In the genomic region with DNA sequence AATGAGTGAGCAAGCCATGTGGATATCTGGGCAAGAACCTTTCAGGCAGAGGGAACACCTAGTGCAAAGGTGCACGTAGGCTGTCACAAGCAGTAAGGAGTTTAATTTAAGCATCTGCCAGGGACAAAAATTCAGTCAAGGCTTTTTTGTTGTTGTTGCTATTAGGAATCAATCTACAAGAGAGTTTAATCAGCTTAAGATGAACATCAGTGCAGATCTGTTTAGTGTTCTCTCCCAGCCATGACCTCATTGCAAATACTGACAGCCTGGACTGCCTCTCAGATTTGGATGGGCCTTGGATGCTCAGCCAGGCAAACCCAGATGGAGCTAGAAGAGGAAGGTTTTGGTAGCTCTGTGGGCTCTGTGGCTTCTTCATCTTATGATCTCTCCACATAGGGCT, we compare ENCODE assay signal across 26 cellular contexts.
"Had no signal": no experiment of that assay in that cellular context is flagged by ENCODE, and none has a peak within 500 bp of the region (broad histone marks: within the 10 kb centered on the region; RNA-seq: fewer than 3 reads in every experiment).

No MANE protein-coding gene starts in this region.

- H3K27ac Mint-ChIP-seq: activated naive CD8-positive, alpha-beta T cell; activated T-cell treated with anti-CD3 and anti-CD28 coated beads, Interleukin-2, amount 50 U/mL, for 24 hours; activated T-helper 2 cell treated with anti-CD3 and anti-CD28 coated beads, Interferon-gamma antibody, Interleukin-2, Interleukin-4, amounts not matched to agents 10 μg/mL and 5 μg/mL and 100 μg/mL, durations not matched to agents 14 hours and 24 hours and 36 hours; natural killer cell; progenitor cell of endocrine pancreas; stimulated activated memory B cell treated with anti-CD40 and anti-IgM and Interleukin-4, amounts not matched to agents 10 μg/mL and 1 μg/mL and 100 μg/mL, for 72 hours; type B pancreatic cell had no signal

- DNase-seq: activated CD4-positive, alpha-beta T cell treated with anti-CD3 and anti-CD28 coated beads, Interleukin-2, amount 50 U/mL, for 1 hour; activated CD8-positive, alpha-beta memory T cell treated with anti-CD3 and anti-CD28 coated beads for 24 hours; activated CD8-positive, alpha-beta memory T cell treated with anti-CD3 and anti-CD28 coated beads, Interleukin-2, amount 50 U/mL, for 4 hours; activated naive CD4-positive, alpha-beta T cell; activated T-cell treated with anti-CD3 and anti-CD28 coated beads, Interleukin-2, amount 50 U/mL, for 24 hours; brain microvascular endothelial cell; caudate nucleus; effector memory CD4-positive, alpha-beta T cell; foreskin keratinocyte; kidney; lower lobe of right lung; natural killer cell; retina; sigmoid colon; stimulated activated CD4-positive, alpha-beta T cell treated with anti-CD3 and anti-CD28 coated beads, Interleukin-15, amount 100 ng/mL, for 24 hours had no signal

- H3K27ac ChIP-seq: ascending aorta, brain microvascular endothelial cell, foreskin keratinocyte, lower lobe of right lung, sigmoid colon, vagina had no signal

- H3K4me2 ChIP-seq: smooth muscle cell had no signal

- H3K9me3 Mint-ChIP-seq: activated T-cell treated with anti-CD3 and anti-CD28 coated beads, Interleukin-2, amount 50 U/mL, for 24 hours; activated T-helper 2 cell treated with anti-CD3 and anti-CD28 coated beads, Interferon-gamma antibody, Interleukin-2, Interleukin-4, amounts not matched to agents 10 μg/mL and 5 μg/mL and 100 μg/mL, durations not matched to agents 14 hours and 24 hours and 36 hours; natural killer cell; stimulated activated memory B cell treated with anti-CD40 and anti-IgM and Interleukin-4, amounts not matched to agents 10 μg/mL and 1 μg/mL and 100 μg/mL, for 72 hours; type B pancreatic cell had no signal

- H3K4me3 Mint-ChIP-seq: activated naive CD8-positive, alpha-beta T cell; activated T-cell treated with anti-CD3 and anti-CD28 coated beads, Interleukin-2, amount 50 U/mL, for 24 hours; natural killer cell; stimulated activated memory B cell treated with anti-CD40 and anti-IgM and Interleukin-4, amounts not matched to agents 10 μg/mL and 1 μg/mL and 100 μg/mL, for 72 hours; type B pancreatic cell had no signal

- H3K4me1 ChIP-seq: foreskin keratinocyte, lower lobe of right lung, sigmoid colon, vagina had no signal

- H3K36me3 Mint-ChIP-seq: activated naive CD8-positive, alpha-beta T cell; natural killer cell; stimulated activated memory B cell treated with anti-CD40 and anti-IgM and Interleukin-4, amounts not matched to agents 10 μg/mL and 1 μg/mL and 100 μg/mL, for 72 hours; type B pancreatic cell had no signal

- H3K36me3 ChIP-seq: adrenal gland, ascending aorta, brain microvascular endothelial cell, lower lobe of right lung, sigmoid colon, vagina had no signal

- H3K27me3 ChIP-seq: adrenal gland, ascending aorta, brain microvascular endothelial cell, foreskin keratinocyte, sigmoid colon, vagina had no signal

- H3K4me3 ChIP-seq: adrenal gland, ascending aorta, lower lobe of right lung, sigmoid colon, smooth muscle cell, vagina had no signal

- H3K27me3 Mint-ChIP-seq: activated naive CD8-positive, alpha-beta T cell; activated T-cell treated with anti-CD3 and anti-CD28 coated beads, Interleukin-2, amount 50 U/mL, for 24 hours; progenitor cell of endocrine pancreas; stimulated activated memory B cell treated with anti-CD40 and anti-IgM and Interleukin-4, amounts not matched to agents 10 μg/mL and 1 μg/mL and 100 μg/mL, for 72 hours; type B pancreatic cell had no signal

- H3K9me3 ChIP-seq: adrenal gland, ascending aorta, lower lobe of right lung, sigmoid colon, vagina had no signal

- ATAC-seq: activated CD4-positive, CD25-positive, alpha-beta regulatory T cell treated with anti-CD3 and anti-CD28 coated beads, Interleukin-2, amount 50 U/mL, for 24 hours; foreskin keratinocyte; left lobe of liver; lower lobe of right lung; natural killer cell; stimulated activated memory B cell treated with anti-CD40 and anti-IgM and Interleukin-4, amounts not matched to agents 10 μg/mL and 1 μg/mL and 100 μg/mL, for 72 hours had no signal
